2 cellular contexts compared by ENCODE assay signal in the genomic region with DNA sequence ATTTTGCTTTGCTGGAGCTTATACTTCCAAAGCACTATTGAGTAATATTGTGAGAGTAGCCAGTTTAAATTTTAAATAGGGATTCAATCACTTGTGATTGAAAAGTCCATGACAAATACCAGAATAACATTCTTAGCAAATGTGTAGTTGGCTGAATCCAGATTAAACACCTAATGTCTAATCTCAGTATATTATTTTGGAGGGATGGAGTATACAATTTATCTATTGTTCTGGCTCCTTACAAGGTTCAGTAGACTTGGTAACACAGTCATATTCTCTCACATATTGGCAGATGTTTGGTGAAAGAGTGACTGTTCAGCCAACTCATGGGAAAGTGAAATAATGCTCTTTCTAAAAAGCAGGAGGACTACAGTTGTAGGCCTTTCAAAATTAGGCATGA.
TF ChIP-seq lines count a peak whose summit lies in the region.

No MANE protein-coding gene starts in this region.

TF ChIP-seq in liver, 16 proteins besides CTCF, POLR2A, EP300 and RAD21:
- TF ChIP-seq, protein P1, sequence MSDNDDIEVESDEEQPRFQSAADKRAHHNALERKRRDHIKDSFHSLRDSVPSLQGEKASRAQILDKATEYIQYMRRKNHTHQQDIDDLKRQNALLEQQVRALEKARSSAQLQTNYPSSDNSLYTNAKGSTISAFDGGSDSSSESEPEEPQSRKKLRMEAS (IDR thresholded peaks at IDR 0.05): no peak
- TF ChIP-seq GABPA (IDR thresholded peaks at IDR 0.05 in 1 of 2, conservative IDR thresholded peaks at IDR 0.05 in 1 of 2): no peak
- TF ChIP-seq FOXA1 (IDR thresholded peaks at IDR 0.05): no peak
- TF ChIP-seq SP1 (IDR thresholded peaks at IDR 0.05): no peak
- peak; percentile 15 for TF ChIP-seq YY1 (IDR thresholded peaks at IDR 0.05)
- TF ChIP-seq, protein P2, sequence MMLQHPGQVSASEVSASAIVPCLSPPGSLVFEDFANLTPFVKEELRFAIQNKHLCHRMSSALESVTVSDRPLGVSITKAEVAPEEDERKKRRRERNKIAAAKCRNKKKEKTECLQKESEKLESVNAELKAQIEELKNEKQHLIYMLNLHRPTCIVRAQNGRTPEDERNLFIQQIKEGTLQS (IDR thresholded peaks at IDR 0.05): no peak
- no peak for TF ChIP-seq JUND (IDR thresholded peaks at IDR 0.05)
- TF ChIP-seq HNF4A (conservative IDR thresholded peaks at IDR 0.05): peak in 1 of 2 donors; percentile 19
- TF ChIP-seq TAF1 (conservative IDR thresholded peaks at IDR 0.05): no peak
- TF ChIP-seq, protein P3, sequence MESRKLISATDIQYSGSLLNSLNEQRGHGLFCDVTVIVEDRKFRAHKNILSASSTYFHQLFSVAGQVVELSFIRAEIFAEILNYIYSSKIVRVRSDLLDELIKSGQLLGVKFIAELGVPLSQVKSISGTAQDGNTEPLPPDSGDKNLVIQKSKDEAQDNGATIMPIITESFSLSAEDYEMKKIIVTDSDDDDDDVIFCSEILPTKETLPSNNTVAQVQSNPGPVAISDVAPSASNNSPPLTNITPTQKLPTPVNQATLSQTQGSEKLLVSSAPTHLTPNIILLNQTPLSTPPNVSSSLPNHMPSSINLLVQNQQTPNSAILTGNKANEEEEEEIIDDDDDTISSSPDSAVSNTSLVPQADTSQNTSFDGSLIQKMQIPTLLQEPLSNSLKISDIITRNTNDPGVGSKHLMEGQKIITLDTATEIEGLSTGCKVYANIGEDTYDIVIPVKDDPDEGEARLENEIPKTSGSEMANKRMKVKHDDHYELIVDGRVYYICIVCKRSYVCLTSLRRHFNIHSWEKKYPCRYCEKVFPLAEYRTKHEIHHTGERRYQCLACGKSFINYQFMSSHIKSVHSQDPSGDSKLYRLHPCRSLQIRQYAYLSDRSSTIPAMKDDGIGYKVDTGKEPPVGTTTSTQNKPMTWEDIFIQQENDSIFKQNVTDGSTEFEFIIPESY (IDR thresholded peaks at IDR 0.05): no peak
- TF ChIP-seq RXRA (IDR thresholded peaks at IDR 0.05): no peak

TF ChIP-seq in HepG2, 621 proteins besides CTCF, POLR2A, EP300 and RAD21:
- TF ChIP-seq, protein P4, sequence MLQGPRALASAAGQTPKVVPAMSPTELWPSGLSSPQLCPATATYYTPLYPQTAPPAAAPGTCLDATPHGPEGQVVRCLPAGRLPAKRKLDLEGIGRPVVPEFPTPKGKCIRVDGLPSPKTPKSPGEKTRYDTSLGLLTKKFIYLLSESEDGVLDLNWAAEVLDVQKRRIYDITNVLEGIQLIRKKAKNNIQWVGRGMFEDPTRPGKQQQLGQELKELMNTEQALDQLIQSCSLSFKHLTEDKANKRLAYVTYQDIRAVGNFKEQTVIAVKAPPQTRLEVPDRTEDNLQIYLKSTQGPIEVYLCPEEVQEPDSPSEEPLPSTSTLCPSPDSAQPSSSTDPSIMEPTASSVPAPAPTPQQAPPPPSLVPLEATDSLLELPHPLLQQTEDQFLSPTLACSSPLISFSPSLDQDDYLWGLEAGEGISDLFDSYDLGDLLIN (CRISPR knock-in tag; IDR thresholded peaks at IDR 0.05; ENCODE audit: borderline replicate concordance): no peak
- no peak for TF ChIP-seq ZNF484 (CRISPR knock-in tag; IDR thresholded peaks at IDR 0.05; ENCODE audit: borderline replicate concordance, low read depth)
- no peak for TF ChIP-seq ZNF234 (CRISPR knock-in tag; conservative IDR thresholded peaks at IDR 0.05)
- TF ChIP-seq ELF4 (CRISPR knock-in tag; IDR thresholded peaks at IDR 0.05; ENCODE audit: borderline replicate concordance): no peak
